Comparison of ENCODE assay signal across 9 cellular contexts in the genomic region with DNA sequence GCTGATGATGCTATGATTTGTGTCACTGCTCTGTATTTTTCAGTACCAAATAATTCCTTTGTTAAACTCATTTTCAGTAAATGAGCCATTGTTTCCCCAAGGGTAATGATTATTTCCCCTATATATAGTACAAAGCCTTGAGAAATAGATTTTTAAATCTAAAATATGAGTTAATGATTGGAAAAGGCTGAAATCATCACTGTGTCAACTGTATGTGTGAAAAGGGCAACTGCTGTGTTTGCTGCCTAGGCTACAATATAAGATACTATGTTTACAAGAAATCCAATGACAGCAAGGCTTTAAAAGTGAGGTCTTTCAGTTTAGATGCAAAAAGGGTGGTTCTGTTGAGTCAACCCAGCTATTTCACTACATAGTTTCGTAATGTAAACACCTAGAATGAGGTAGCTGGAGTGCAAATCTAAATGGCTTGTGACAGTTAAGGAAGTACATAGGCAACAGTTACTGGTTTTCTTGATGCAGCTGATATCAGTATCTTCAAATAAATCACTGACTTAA. TPM values are rescaled to one million over a fixed set of nuclear protein-coding genes. Genes with fewer than 3 reads are reported as not detected.
DNase-seq lines count a peak whose midpoint lies in the region; ATAC-seq and TF ChIP-seq lines count a peak whose summit lies in the region.
"Had no signal": no experiment of that assay in that cellular context is flagged by ENCODE, and none has a peak within 500 bp of the region (broad histone marks: within the 10 kb centered on the region; RNA-seq: fewer than 3 reads in every experiment).

No MANE protein-coding gene starts in this region.

- H2AK5ac ChIP-seq in mesendoderm (ENCODE audit: low read length), result no peak overlapping the region

- no peak overlapping the region for H3K4ac ChIP-seq in mesendoderm (ENCODE audit: low read depth, low read length)

- no peak overlapping the region for H3K4me3 ChIP-seq in mesendoderm (ENCODE audit: low read length)

- H3K27me3 ChIP-seq in mesendoderm (ENCODE audit: insufficient read depth, low read length, poor library complexity), result no peaks in the 10 kb centered on the region

- TF ChIP-seq CTCF in activated CD8-positive, alpha-beta T cell treated with anti-CD3 and anti-CD28 coated beads for 36 hours (IDR thresholded peaks at IDR 0.05), result no peak

- H3K18ac ChIP-seq in mesendoderm (ENCODE audit: low read length), result no peak overlapping the region

- H3K4me1 Mint-ChIP-seq in activated CD8-positive, alpha-beta T cell treated with anti-CD3 and anti-CD28 coated beads for 36 hours (ENCODE audit: low read depth), result peaks cover 32% of the 10 kb centered on the region
- peaks cover 8% of the 10 kb centered on the region for H3K4me1 Mint-ChIP-seq in activated CD8-positive, alpha-beta T cell treated with anti-CD3 and anti-CD28 coated beads, Interleukin-2, amount 10 ng/mL, durations not matched to agents 7 days and 5 days (ENCODE audit: low read depth)

- H3K56ac ChIP-seq in mesendoderm (ENCODE audit: low read length), result no peak overlapping the region

- no peak overlapping the region for H3K27ac ChIP-seq in mesendoderm (ENCODE audit: low read depth, low read length)

- peaks cover 4% of the 10 kb centered on the region for H3K79me1 ChIP-seq in mesendoderm (ENCODE audit: low read length)

- H3K79me2 ChIP-seq in mesendoderm (ENCODE audit: control insufficient read depth, insufficient read depth, low read length), result peaks cover 33% of the 10 kb centered on the region

- no peaks in the 10 kb centered on the region for H3K9me3 Mint-ChIP-seq in activated CD8-positive, alpha-beta T cell treated with anti-CD3 and anti-CD28 coated beads for 36 hours
- H3K9me3 Mint-ChIP-seq in activated CD8-positive, alpha-beta T cell treated with anti-CD3 and anti-CD28 coated beads, Interleukin-2, amount 10 ng/mL, durations not matched to agents 7 days and 5 days (ENCODE audit: insufficient read depth), result no peaks in the 10 kb centered on the region
- H3K9me3 Mint-ChIP-seq: CD4-positive, alpha-beta memory T cell had no signal

- no peak overlapping the region for H4K5ac ChIP-seq in mesendoderm (ENCODE audit: low read length)

- no peak overlapping the region for H4K8ac ChIP-seq in mesendoderm (ENCODE audit: low read depth, low read length)

- H3K36me3 Mint-ChIP-seq in activated CD8-positive, alpha-beta T cell treated with anti-CD3 and anti-CD28 coated beads for 36 hours (ENCODE audit: low read depth), result no peaks in the 10 kb centered on the region
- H3K36me3 Mint-ChIP-seq in activated CD8-positive, alpha-beta T cell treated with anti-CD3 and anti-CD28 coated beads, Interleukin-2, amount 10 ng/mL, durations not matched to agents 7 days and 5 days (ENCODE audit: low read depth), result no peaks in the 10 kb centered on the region

- no peak overlapping the region for H3K4me2 ChIP-seq in mesendoderm (ENCODE audit: low read length)

- H3K9ac ChIP-seq in mesendoderm (ENCODE audit: low read length), result no peak overlapping the region

- H3K23ac ChIP-seq in mesendoderm (ENCODE audit: low read length), result no peak overlapping the region

- H3K4me3 Mint-ChIP-seq in activated CD8-positive, alpha-beta T cell treated with anti-CD3 and anti-CD28 coated beads for 36 hours, result no peak overlapping the region
- H3K4me3 Mint-ChIP-seq in activated CD8-positive, alpha-beta T cell treated with anti-CD3 and anti-CD28 coated beads, Interleukin-2, amount 10 ng/mL, durations not matched to agents 7 days and 5 days, result no peak overlapping the region
- H3K4me3 Mint-ChIP-seq: CD4-positive, alpha-beta memory T cell had no signal

- H3K4me1 ChIP-seq in mesendoderm (ENCODE audit: control insufficient read depth, low read depth, low read length), result peaks cover 6% of the 10 kb centered on the region

- H2BK5ac ChIP-seq in mesendoderm (ENCODE audit: low read length), result no peak overlapping the region

- whole genome bisulfite sequencing in mesendoderm (ENCODE audit: extremely low coverage, insufficient coverage, low lambda C conversion rate), result no CpG with 5 or more reads among the region's 1 CpG

- H2BK120ac ChIP-seq in mesendoderm (ENCODE audit: low read depth, low read length), result no peak overlapping the region

- H3K36me3 ChIP-seq in mesendoderm (ENCODE audit: control insufficient read depth, insufficient read depth, low read length), result no peaks in the 10 kb centered on the region

- peak overlapping the region; percentile 15 for H3K27ac Mint-ChIP-seq in activated CD8-positive, alpha-beta T cell treated with anti-CD3 and anti-CD28 coated beads for 36 hours
- no peak overlapping the region for H3K27ac Mint-ChIP-seq in activated CD8-positive, alpha-beta T cell treated with anti-CD3 and anti-CD28 coated beads, Interleukin-2, amount 10 ng/mL, durations not matched to agents 7 days and 5 days
- H3K27ac Mint-ChIP-seq: CD4-positive, alpha-beta memory T cell had no signal

- CTCF ChIA-PET in activated CD8-positive, alpha-beta T cell treated with anti-CD3 and anti-CD28 coated beads for 36 hours (lab: Charles Lee), result interaction anchor here (1.4 kb wide), 1 partner anchor 16 kb away, joined by 3 read pairs; no protein-coding TSS in a partner anchor
- CTCF ChIA-PET in activated CD8-positive, alpha-beta T cell treated with anti-CD3 and anti-CD28 coated beads, Interleukin-2, amount 10 ng/mL, durations not matched to agents 7 days and 5 days (lab: Charles Lee), result interaction anchor here (1.3 to 1.4 kb wide), 2 partner anchors 8 to 58 kb away, joined by 3 read pairs; no protein-coding TSS in a partner anchor

- intact Hi-C loops in activated CD8-positive, alpha-beta T cell treated with anti-CD3 and anti-CD28 coated beads for 36 hours (cut with micrococcal nuclease), result no loop called here

- POLR2A ChIA-PET in activated CD8-positive, alpha-beta T cell treated with anti-CD3 and anti-CD28 coated beads for 36 hours (lab: Charles Lee), result interaction anchor here (1.1 to 1.5 kb wide), 3 partner anchors 14 to 17 kb away, joined by 3 to 5 read pairs (median 4); no protein-coding TSS in a partner anchor
- POLR2A ChIA-PET in activated CD8-positive, alpha-beta T cell treated with anti-CD3 and anti-CD28 coated beads, Interleukin-2, amount 10 ng/mL, durations not matched to agents 7 days and 5 days (lab: Charles Lee), result interaction anchor here (0.5 kb wide), 1 partner anchor 582 kb away, joined by 3 read pairs; no protein-coding TSS in a partner anchor

- no peaks in the 10 kb centered on the region for H3K27me3 Mint-ChIP-seq in activated CD8-positive, alpha-beta T cell treated with anti-CD3 and anti-CD28 coated beads for 36 hours
- no peaks in the 10 kb centered on the region for H3K27me3 Mint-ChIP-seq in activated CD8-positive, alpha-beta T cell treated with anti-CD3 and anti-CD28 coated beads, Interleukin-2, amount 10 ng/mL, durations not matched to agents 7 days and 5 days (ENCODE audit: low read depth)
- H3K27me3 Mint-ChIP-seq: CD4-positive, alpha-beta memory T cell had no signal

- DNase-seq in activated CD8-positive, alpha-beta T cell treated with anti-CD3 and anti-CD28 coated beads for 36 hours, result no peak
- DNase-seq in activated CD8-positive, alpha-beta T cell treated with anti-CD3 and anti-CD28 coated beads, Interleukin-2, amount 10 ng/mL, durations not matched to agents 7 days and 5 days, result no peak
- peak; percentile 46 for DNase-seq in SKM-1 treated with dmso at 0.1 percent for 144 hours (lab: John Stamatoyannopoulos, UW; ENCODE audit: unreplicated experiment)
- DNase-seq in mesendoderm, result peak; percentile 65
- no peak for DNase-seq in NCI-H2227 treated with DMSO at 0.1 percent for 48 hours (lab: John Stamatoyannopoulos, UW)
- DNase-seq in C1 segment of cervical spinal cord (lab: John Stamatoyannopoulos, UW), result no peak
- no peak for DNase-seq in 8988T

- no peak overlapping the region for H2BK15ac ChIP-seq in mesendoderm (replicated peaks; ENCODE audit: low read depth)

- peak; percentile 84 for ATAC-seq in activated CD8-positive, alpha-beta T cell treated with anti-CD3 and anti-CD28 coated beads for 36 hours
- no peak for ATAC-seq in activated CD8-positive, alpha-beta T cell treated with anti-CD3 and anti-CD28 coated beads, Interleukin-2, amount 10 ng/mL, durations not matched to agents 7 days and 5 days
- peak; percentile 83 for ATAC-seq in HG02981 (IDR thresholded peaks at IDR 0.05; ENCODE audit: unreplicated experiment)

RNA-seq across cellular contexts. Expression of a gene that starts 15.3 kb away (rescaled TPM):
- total RNA-seq in activated CD8-positive, alpha-beta T cell treated with anti-CD3 and anti-CD28 coated beads for 36 hours, result 1 to 10 TPM; 7.3 to 7.8 TPM
- 10 to 100 TPM; 11.2 to 12.0 TPM for total RNA-seq in activated CD8-positive, alpha-beta T cell treated with anti-CD3 and anti-CD28 coated beads, Interleukin-2, amount 10 ng/mL, durations not matched to agents 7 days and 5 days
- 29.4 TPM for polyA plus RNA-seq in mesendoderm (2013, experiment 1 of 2)
- 27.8 TPM for polyA plus RNA-seq in mesendoderm (2013, experiment 2 of 2)

Comparison
In these comparisons a context has a peak if more than half of its experiments do, and no peak if none do; other contexts are left out.
1. DNase-seq: peak in SKM-1 treated with dmso at 0.1 percent for 144 hours (single experiment) and mesendoderm (single experiment); none in activated CD8-positive, alpha-beta T cell treated with anti-CD3 and anti-CD28 coated beads for 36 hours (single experiment), activated CD8-positive, alpha-beta T cell treated with anti-CD3 and anti-CD28 coated beads, Interleukin-2, amount 10 ng/mL, durations not matched to agents 7 days and 5 days (single experiment), NCI-H2227 treated with DMSO at 0.1 percent for 48 hours (single experiment), C1 segment of cervical spinal cord (0 of 14) and 8988T (single experiment).